ENCODE assay signal across 34 cellular contexts in the genomic region with DNA sequence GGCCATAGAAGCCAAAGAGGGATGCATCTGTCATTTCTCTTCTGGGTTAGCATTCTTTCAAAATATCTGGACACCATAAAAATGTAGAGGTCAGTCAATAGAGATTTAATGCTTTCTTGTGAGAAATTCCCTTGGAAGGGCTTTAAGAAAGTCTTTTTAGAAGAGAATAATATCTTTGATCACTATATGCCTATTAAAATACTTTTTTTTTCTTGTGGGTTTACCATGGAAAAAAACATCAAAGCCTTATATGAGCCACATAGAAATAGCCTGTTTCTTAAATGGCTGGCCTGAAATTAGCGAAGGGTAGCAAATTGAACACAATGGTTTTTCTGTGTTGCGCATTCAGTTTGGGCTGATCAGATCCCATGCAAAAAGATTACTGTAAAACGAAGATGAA.
"Had no signal": no experiment of that assay in that cellular context is flagged by ENCODE, and none has a peak within 500 bp of the region (broad histone marks: within the 10 kb centered on the region; RNA-seq: fewer than 3 reads in every experiment).

No MANE protein-coding gene starts in this region.

- H3K27me3 ChIP-seq: MG63 had no signal

- H3K27ac ChIP-seq: KMS-11 had no signal

- DNase-seq: Karpas-422, Kasumi-1, MG63, MM.1S, MV-4-11, NCI-H1048, NCI-H1092, NCI-H1092 treated with DMSO at 0.1 percent for 48 hours, NCI-H1105, NCI-H1105 treated with DMSO at 0.1 percent for 48 hours, NCI-H1417, NCI-H1417 treated with DMSO at 0.1 percent for 48 hours, NCI-H1436, NCI-H1436 treated with DMSO at 0.1 percent for 48 hours, NCI-H146, NCI-H1694, NCI-H1694 treated with DMSO at 0.1 percent for 48 hours, NCI-H187, NCI-H187 treated with DMSO at 0.1 percent for 48 hours, NCI-H1930, NCI-H2029, NCI-H2029 treated with DMSO at 0.1 percent for 48 hours, NCI-H2081, NCI-H2081 treated with DMSO at 0.1 percent for 48 hours, NCI-H2107, NCI-H2171, NCI-H2171 treated with DMSO at 0.1 percent for 48 hours, NCI-H2227 treated with DMSO at 0.1 percent for 48 hours, NCI-H226, NCI-H345, NCI-H446, NCI-H446 treated with DMSO at 0.1 percent for 48 hours, NCI-H510A had no signal

- H3K4me3 ChIP-seq: MG63 had no signal

- H3K9me3 ChIP-seq: MG63 had no signal
